In the genomic region with DNA sequence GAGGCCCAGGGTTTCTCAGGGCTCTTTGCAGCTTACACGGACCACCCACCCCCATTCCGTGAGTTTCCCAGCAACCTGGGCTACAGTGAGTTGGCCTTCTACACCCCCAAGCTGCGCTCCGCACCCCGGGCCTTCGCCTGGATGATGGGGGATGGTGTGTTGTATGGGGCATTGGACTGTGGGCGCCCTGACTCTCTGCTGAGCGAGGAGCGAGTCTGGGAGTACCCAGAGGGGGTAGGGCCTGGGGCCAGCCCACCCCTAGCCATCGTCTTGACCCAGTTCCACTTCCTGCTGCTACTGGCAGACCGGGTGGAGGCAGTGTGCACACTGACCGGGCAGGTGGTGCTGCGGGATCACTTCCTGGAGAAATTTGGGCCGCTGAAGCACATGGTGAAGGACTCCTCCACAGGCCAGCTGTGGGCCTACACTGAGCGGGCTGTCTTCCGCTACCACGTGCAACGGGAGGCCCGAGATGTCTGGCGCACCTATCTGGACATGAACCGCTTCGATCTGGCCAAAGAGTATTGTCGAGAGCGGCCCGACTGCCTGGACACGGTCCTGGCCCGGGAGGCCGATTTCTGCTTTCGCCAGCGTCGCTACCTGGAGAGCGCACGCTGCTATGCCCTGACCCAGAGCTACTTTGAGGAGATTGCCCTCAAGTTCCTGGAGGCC, we compare ENCODE assay signal across 1 cellular context.
TF ChIP-seq lines count a peak whose summit lies in the region.

No MANE protein-coding gene starts in this region.

TF ChIP-seq in GM12878, 131 proteins besides CTCF, POLR2A, EP300 and RAD21:
- TF ChIP-seq SUPT20H (IDR thresholded peaks at IDR 0.05; ENCODE audit: borderline replicate concordance, control insufficient read depth, low read depth, low read length) (no peak), NFXL1 (IDR thresholded peaks at IDR 0.05; ENCODE audit: borderline replicate concordance) (no peak), HDAC2 (IDR thresholded peaks at IDR 0.05) (no peak), IKZF1 (conservative IDR thresholded peaks at IDR 0.05) (no peak), PAX5 (IDR thresholded peaks at IDR 0.05; ENCODE audit: borderline replicate concordance, low read depth, low read length) (no peak), SMAD1 (IDR thresholded peaks at IDR 0.05; ENCODE audit: low read depth, partially characterized antibody) (no peak), ESRRA (IDR thresholded peaks at IDR 0.05; ENCODE audit: low read length) (no peak), RBBP5 (conservative IDR thresholded peaks at IDR 0.05) (no peak), KDM1A (IDR thresholded peaks at IDR 0.05; ENCODE audit: borderline replicate concordance) (no peak)
